8 cellular contexts compared by ENCODE assay signal in genomic region chr1:110003747-110004428, GRCh38. TPM values are rescaled to one million over a fixed set of nuclear protein-coding genes. Genes with fewer than 3 reads are reported as not detected.
DNase-seq lines count a peak whose midpoint lies in the region; ATAC-seq, FAIRE-seq and TF ChIP-seq lines count a peak whose summit lies in the region.

No MANE protein-coding gene starts in this region.

- H3K4me1 Mint-ChIP-seq in CD4-positive, CD25-positive, alpha-beta regulatory T cell, result peaks cover 17 to 35% (median 32%) of the 10 kb centered on the region in 4 donors
- peaks cover 20% of the 10 kb centered on the region for H3K4me1 Mint-ChIP-seq in endothelial cell (ENCODE audit: unreplicated experiment)

- no peaks in the 10 kb centered on the region for H3K27me3 ChIP-seq in CD4-positive, CD25-positive, alpha-beta regulatory T cell (ENCODE audit: control insufficient read depth, insufficient read depth, low read length)
- no peaks in the 10 kb centered on the region for H3K27me3 ChIP-seq in muscle layer of colon (ENCODE audit: control insufficient read depth in 1 of 2, insufficient read depth in 2 of 2, low read length in 2 of 2)
- H3K27me3 ChIP-seq in thymus (ENCODE audit: control insufficient read depth, insufficient read depth), result no peaks in the 10 kb centered on the region

- H3K4me3 ChIP-seq in CD4-positive, CD25-positive, alpha-beta regulatory T cell (ENCODE audit: low read depth, low read length), result no peak overlapping the region
- H3K4me3 ChIP-seq in muscle layer of colon (ENCODE audit: low read depth in 1 of 2, low read length in 2 of 2), result peak overlapping the region in 1 of 2 donors; percentile 41
- no peak overlapping the region for H3K4me3 ChIP-seq in thymus (ENCODE audit: low read length)

- H3K36me3 ChIP-seq in CD4-positive, CD25-positive, alpha-beta regulatory T cell (ENCODE audit: control insufficient read depth, insufficient read depth, low read length), result peaks cover under 1% of the 10 kb centered on the region
- H3K36me3 ChIP-seq in muscle layer of colon (ENCODE audit: insufficient read depth, low read length) (peaks cover 1% of the 10 kb centered on the region), thymus (ENCODE audit: control insufficient read depth, insufficient read depth) (peaks cover under 1% of the 10 kb centered on the region)

- no peaks in the 10 kb centered on the region for H3K9me3 ChIP-seq in CD4-positive, CD25-positive, alpha-beta regulatory T cell (ENCODE audit: control insufficient read depth in 2 of 2, low read length in 2 of 2)
- no peaks in the 10 kb centered on the region for H3K9me3 ChIP-seq in muscle layer of colon (ENCODE audit: low read length)
- no peaks in the 10 kb centered on the region for H3K9me3 ChIP-seq in thymus (ENCODE audit: control insufficient read depth)

- peak overlapping the region; percentile 6 to 39 (median 15) for H3K27ac Mint-ChIP-seq in CD4-positive, CD25-positive, alpha-beta regulatory T cell
- peak overlapping the region; percentile 97 for H3K27ac Mint-ChIP-seq in endothelial cell (ENCODE audit: unreplicated experiment)

- H3K27ac ChIP-seq in CD4-positive, CD25-positive, alpha-beta regulatory T cell (ENCODE audit: insufficient read depth, low read length, poor library complexity, severe bottlenecking), result peak overlapping the region; percentile 38
- H3K27ac ChIP-seq in muscle layer of colon (ENCODE audit: low read depth, low read length) (peak overlapping the region; percentile 59), thymus (ENCODE audit: low read depth) (peak overlapping the region; percentile 31)

- no peaks in the 10 kb centered on the region for H3K9me3 Mint-ChIP-seq in CD4-positive, CD25-positive, alpha-beta regulatory T cell
- no peaks in the 10 kb centered on the region for H3K9me3 Mint-ChIP-seq in endothelial cell (ENCODE audit: unreplicated experiment)

- peak in 1 of 3 donors; percentile 61 for DNase-seq in CD4-positive, CD25-positive, alpha-beta regulatory T cell
- peak; percentile 66 for DNase-seq in HTR-8/SVneo (ENCODE audit: insufficient read length, low spot score)
- DNase-seq in UCSD-AML1 (lab: John Stamatoyannopoulos, UW; ENCODE audit: unreplicated experiment), result peak; percentile 30
- peak; percentile 34 for DNase-seq in endothelial cell (ENCODE audit: low spot score)

- peaks cover 13% of the 10 kb centered on the region for H3K4me1 ChIP-seq in CD4-positive, CD25-positive, alpha-beta regulatory T cell (ENCODE audit: control insufficient read depth, insufficient read depth, low read length, poor library complexity, severe bottlenecking)
- H3K4me1 ChIP-seq in muscle layer of colon (ENCODE audit: insufficient read depth, low read length), result peaks cover 47% of the 10 kb centered on the region
- no peaks in the 10 kb centered on the region for H3K4me1 ChIP-seq in thymus (ENCODE audit: control insufficient read depth, insufficient read depth, low read length)

- peak; percentile 53 to 75 for ATAC-seq in CD4-positive, CD25-positive, alpha-beta regulatory T cell (ENCODE audit: low read depth in 2 of 2)
- ATAC-seq in GM19467 (IDR thresholded peaks at IDR 0.05; ENCODE audit: unreplicated experiment), result peak; percentile 75
- no peak for ATAC-seq in GM21528 (IDR thresholded peaks at IDR 0.05; ENCODE audit: low FRiP score, unreplicated experiment)

- H3K27me3 Mint-ChIP-seq in CD4-positive, CD25-positive, alpha-beta regulatory T cell, result no peaks in the 10 kb centered on the region
- H3K27me3 Mint-ChIP-seq in endothelial cell (ENCODE audit: unreplicated experiment), result peaks cover 3% of the 10 kb centered on the region

- peaks cover 3% of the 10 kb centered on the region for H3K36me3 Mint-ChIP-seq in CD4-positive, CD25-positive, alpha-beta regulatory T cell
- H3K36me3 Mint-ChIP-seq in endothelial cell (ENCODE audit: low read depth, unreplicated experiment), result no peaks in the 10 kb centered on the region

- no peak for FAIRE-seq in HTR-8/SVneo (lab: Jason Lieb, UNC)

- no peak for TF ChIP-seq CTCF in endothelial cell (IDR thresholded peaks at IDR 0.05; ENCODE audit: unreplicated experiment)

- no peak overlapping the region for H3K9ac ChIP-seq in muscle layer of colon (ENCODE audit: low read length)

- 77% methylated on average over 8 of the region's 8 CpGs for WGBS in thymus

- H3K4me3 Mint-ChIP-seq in CD4-positive, CD25-positive, alpha-beta regulatory T cell, result peak overlapping the region in 3 of 4 donors; percentile 49 to 76 (median 58)
- H3K4me3 Mint-ChIP-seq in endothelial cell (ENCODE audit: unreplicated experiment), result peak overlapping the region; percentile 76

RNA-seq across cellular contexts. Expression of gene AHCYL1, which starts 19.3 kb away (rescaled TPM):
- 27.8 TPM for total RNA-seq in CD4-positive, CD25-positive, alpha-beta regulatory T cell
- 10 to 100 TPM; 43.4 to 49.3 (median 46.1) TPM for polyA plus RNA-seq in CD4-positive, CD25-positive, alpha-beta regulatory T cell
- 63.7 TPM for total RNA-seq in endothelial cell (ENCODE audit: unreplicated experiment)
- 33.7 TPM for polyA plus RNA-seq in thymus

RNA-seq across cellular contexts. Expression of gene STRIP1, which starts 30.5 kb away (rescaled TPM):
- 83.3 TPM for total RNA-seq in CD4-positive, CD25-positive, alpha-beta regulatory T cell
- polyA plus RNA-seq in CD4-positive, CD25-positive, alpha-beta regulatory T cell, result 10 to 100 TPM; 22.5 to 32.3 (median 25.7) TPM
- 65.0 TPM for total RNA-seq in endothelial cell (ENCODE audit: unreplicated experiment)
- polyA plus RNA-seq in thymus, result 20.8 TPM
